In genomic region chr14:52879958-52880357, GRCh38 we compare ENCODE assay signal across 17 cellular contexts.
DNase-seq lines count a peak whose midpoint lies in the region; ATAC-seq and TF ChIP-seq lines count a peak whose summit lies in the region.
"Had no signal": no experiment of that assay in that cellular context is flagged by ENCODE, and none has a peak within 500 bp of the region (broad histone marks: within the 10 kb centered on the region; RNA-seq: fewer than 3 reads in every experiment).

No MANE protein-coding gene starts in this region.

- ATAC-seq in gastroesophageal sphincter (no peak), GM18517 (IDR thresholded peaks at IDR 0.05; ENCODE audit: unreplicated experiment) (no peak), GM21825 (IDR thresholded peaks at IDR 0.05; ENCODE audit: unreplicated experiment) (no peak)

- TF ChIP-seq CTCF in gastroesophageal sphincter (IDR thresholded peaks at IDR 0.05) (no peak), testis (IDR thresholded peaks at IDR 0.05) (no peak)

- no peak for TF ChIP-seq EP300 in gastroesophageal sphincter (IDR thresholded peaks at IDR 0.05)

- no peak for TF ChIP-seq POLR2A in gastroesophageal sphincter (IDR thresholded peaks at IDR 0.05)
- TF ChIP-seq POLR2A in testis (IDR thresholded peaks at IDR 0.05): no peak

- no peaks in the 10 kb centered on the region for H3K27me3 ChIP-seq in gastroesophageal sphincter
- no peaks in the 10 kb centered on the region for H3K27me3 ChIP-seq in testis
- H3K27me3 ChIP-seq: BE2C, neural progenitor cell had no signal

- DNase-seq in HT1080 (ENCODE audit: low read depth): peak; percentile 48
- peak; percentile 45 for DNase-seq in amniotic epithelial cell (ENCODE audit: low read depth)
- DNase-seq in testis: no peak
- DNase-seq in T-helper 9 cell: no peak
- DNase-seq: activated CD4-positive, alpha-beta memory T cell treated with anti-CD3 and anti-CD28 coated beads for 36 hours; activated naive CD8-positive, alpha-beta T cell treated with anti-CD3 and anti-CD28 coated beads for 36 hours; activated T-cell treated with anti-CD3 and anti-CD28 coated beads, Interleukin-2, amount 50 U/mL, for 24 hours; BE2C; H7; NCI-H69; right cardiac atrium; stimulated activated CD4-positive, alpha-beta T cell treated with anti-CD3 and anti-CD28 coated beads, Interleukin-2, amount 100 ng/mL, for 48 hours had no signal

- H3K27ac ChIP-seq in gastroesophageal sphincter: peak overlapping the region in 3 of 4 donors; percentile 47 to 58 (median 58)
- H3K27ac ChIP-seq in testis: peak overlapping the region; percentile 22 to 70
- H3K27ac ChIP-seq: VCaP had no signal

- H3K9me3 ChIP-seq in gastroesophageal sphincter: no peaks in the 10 kb centered on the region
- no peaks in the 10 kb centered on the region for H3K9me3 ChIP-seq in testis
- H3K9me3 ChIP-seq: BE2C had no signal

- H3K4me1 ChIP-seq in gastroesophageal sphincter (peaks cover 2 to 99% (median 14%) of the 10 kb centered on the region in 3 donors), testis (no peaks in the 10 kb centered on the region)
- H3K4me1 ChIP-seq: BE2C had no signal

- intact Hi-C loops in testis (cut with DNase I; ENCODE audit: low total_unique reads): no loop called here

- H3K36me3 ChIP-seq in gastroesophageal sphincter (peaks cover 0 to 69% of the 10 kb centered on the region in 2 donors), testis (ENCODE audit: low read depth, missing control alignments) (no peaks in the 10 kb centered on the region)

- H3K4me3 ChIP-seq in gastroesophageal sphincter: no peak overlapping the region
- no peak overlapping the region for H3K4me3 ChIP-seq in testis
- H3K4me3 ChIP-seq: neural progenitor cell had no signal

- WGBS in gastroesophageal sphincter (ENCODE audit: low coverage in 1 of 2), 2 donors: 49 to 67% methylated on average over 5 of the region's 5 CpGs
- WGBS in testis, 2 donors: 57 to 69% methylated on average over 5 of the region's 5 CpGs

Comparison
In these comparisons a context has a peak if more than half of its experiments do, and no peak if none do; other contexts are left out.
1. DNase-seq: peak in HT1080 (single experiment) and amniotic epithelial cell (single experiment); none in testis (single experiment) and T-helper 9 cell (single experiment).